1 cellular context compared by ENCODE assay signal in genomic region chr6:36594816-36595167, GRCh38.
TF ChIP-seq lines count a peak whose summit lies in the region.

No MANE protein-coding gene starts in this region.

TF ChIP-seq in IMR-90, 13 proteins besides CTCF, POLR2A, EP300 and RAD21 (continued from another document):
- no peak for TF ChIP-seq MXI1 (IDR thresholded peaks at IDR 0.05; ENCODE audit: borderline replicate concordance, low read depth, low read length)
- no peak for TF ChIP-seq RFX5 (IDR thresholded peaks at IDR 0.05; ENCODE audit: low read depth, low read length)
- no peak for TF ChIP-seq BHLHE40 (IDR thresholded peaks at IDR 0.05; ENCODE audit: low read depth, low read length)
- TF ChIP-seq SMC3 (IDR thresholded peaks at IDR 0.05; ENCODE audit: low read depth, low read length), result no peak
- no peak for TF ChIP-seq MAZ (IDR thresholded peaks at IDR 0.05; ENCODE audit: borderline replicate concordance, low read depth, low read length)
- TF ChIP-seq CHD1 (IDR thresholded peaks at IDR 0.05; ENCODE audit: low read depth, low read length), result no peak
